19 cellular contexts compared by ENCODE assay signal in genomic region chr10:88802430-88802829, GRCh38. TPM values are rescaled to one million over a fixed set of nuclear protein-coding genes. Genes with fewer than 3 reads are reported as not detected.
DNase-seq lines count a peak whose midpoint lies in the region; ATAC-seq and TF ChIP-seq lines count a peak whose summit lies in the region.
"Had no signal": no experiment of that assay in that cellular context is flagged by ENCODE, and none has a peak within 500 bp of the region (broad histone marks: within the 10 kb centered on the region; RNA-seq: fewer than 3 reads in every experiment).

Gene LIPM (plus strand): TSS chr10:88802730. CDS start chr10:88802897, 167 bp downstream.

- no peaks in the 10 kb centered on the region for H3K36me3 ChIP-seq in adipocyte (ENCODE audit: control insufficient read depth, insufficient read depth, low read length, severe bottlenecking)
- H3K36me3 ChIP-seq: HAP-1 had no signal

- no peak within 1 kb of the TSS for H3K9ac ChIP-seq in adipocyte (ENCODE audit: low read length)

- H3K4me3 Mint-ChIP-seq in type B pancreatic cell: no peak within 1 kb of the TSS
- H3K4me3 Mint-ChIP-seq: CD14-positive monocyte; CD4-positive, alpha-beta memory T cell had no signal

- TF ChIP-seq CTCF in omental fat pad (IDR thresholded peaks at IDR 0.05): no peak
- TF ChIP-seq CTCF in type B pancreatic cell (conservative IDR thresholded peaks at IDR 0.05): no peak
- TF ChIP-seq CTCF in GM13976 (IDR thresholded peaks at IDR 0.05; ENCODE audit: borderline replicate concordance, control extremely low read depth, extremely low read depth, insufficient read depth, missing control alignments): no peak

- peak; percentile 46 for DNase-seq in adipocyte (ENCODE audit: low read depth)
- DNase-seq in fibroblast of peridontal ligament (ENCODE audit: extremely low read depth): peak; percentile 45
- no peak for DNase-seq in omental fat pad (ENCODE audit: low spot score)
- no peak for DNase-seq in type B pancreatic cell (ENCODE audit: extremely low spot score, unreplicated experiment)
- no peak for DNase-seq in C1 segment of cervical spinal cord (lab: John Stamatoyannopoulos, UW)
- no peak for DNase-seq in H4 (ENCODE audit: low spot score)
- no peak for DNase-seq in GM13976 (ENCODE audit: low spot score)
- DNase-seq: ACHN; AML-193; CD4-positive, alpha-beta memory T cell; DMS79 treated with DMSO at 0.1 percent for 48 hours; GF-D8; GOT3; IMR-90 had no signal

- H3K9me3 Mint-ChIP-seq in type B pancreatic cell: no peaks in the 10 kb centered on the region

- in situ Hi-C loops in GM13976 (cut with MboI; ENCODE audit: low sequenced_read_pairs, unreplicated experiment): no loop called here

- peak; percentile 51 for ATAC-seq in omental fat pad (ENCODE audit: low FRiP score)
- ATAC-seq in HG03139 (IDR thresholded peaks at IDR 0.05; ENCODE audit: unreplicated experiment): no peak
- ATAC-seq: GM12878, K562 had no signal

- H3K4me3 ChIP-seq in adipocyte (ENCODE audit: low read length): no peak within 1 kb of the TSS
- H3K4me3 ChIP-seq: GM12878, HAP-1, K562 had no signal

- H3K27me3 Mint-ChIP-seq in type B pancreatic cell: no peaks in the 10 kb centered on the region
- H3K27me3 Mint-ChIP-seq: CD4-positive, alpha-beta memory T cell had no signal

- no peaks in the 10 kb centered on the region for H3K9me3 ChIP-seq in adipocyte (ENCODE audit: control insufficient read depth, low read length)
- H3K9me3 ChIP-seq: HAP-1 had no signal

- no peaks in the 10 kb centered on the region for H3K27me3 ChIP-seq in adipocyte (replicated peaks; ENCODE audit: control insufficient read depth, insufficient read depth, low read length)

- H3K27ac Mint-ChIP-seq in type B pancreatic cell: peak within 1 kb of the TSS; percentile 71
- H3K27ac Mint-ChIP-seq: CD14-positive monocyte had no signal

- H3K4me1 Mint-ChIP-seq in type B pancreatic cell (ENCODE audit: unreplicated experiment): no peaks in the 10 kb centered on the region
- H3K4me1 Mint-ChIP-seq: CD14-positive monocyte; CD4-positive, alpha-beta memory T cell had no signal

- no peaks in the 10 kb centered on the region for H3K4me1 ChIP-seq in adipocyte (ENCODE audit: control insufficient read depth, insufficient read depth, low read length)
- H3K4me1 ChIP-seq: HAP-1 had no signal

- no peaks in the 10 kb centered on the region for H3K36me3 Mint-ChIP-seq in type B pancreatic cell
- H3K36me3 Mint-ChIP-seq: CD14-positive monocyte; CD4-positive, alpha-beta memory T cell had no signal

RNA-seq across cellular contexts. Expression of gene LIPM, which starts in this region (rescaled TPM):
- not detected for total RNA-seq in omental fat pad
- total RNA-seq in type B pancreatic cell (ENCODE audit: low replicate concordance): 0.38 TPM in 1 of 2 replicates, not detected in the other
- total RNA-seq in H4 (2014; rRNA removed; shearing (Covaris generic)): not detected in 2 replicates
- total RNA-seq: CD4-positive, alpha-beta memory T cell; GM12878; IMR-90; K562 had no signal

Comparison
In these comparisons a context has a peak if more than half of its experiments do, and no peak if none do; other contexts are left out.
1. Peak in ATAC-seq in omental fat pad; RNA of the gene not detected or under 1 TPM.
2. DNase-seq: peak in adipocyte (single experiment) and fibroblast of peridontal ligament (single experiment); none in omental fat pad (single experiment), type B pancreatic cell (single experiment), C1 segment of cervical spinal cord (0 of 14), H4 (single experiment) and GM13976 (single experiment).